Comparison of ENCODE assay signal across 11 cellular contexts in genomic region chr6:135424385-135424784, GRCh38.
A peak's percentile ranks its signal among the peaks of the same experiment; 100 is the strongest.
DNase-seq lines count a peak whose midpoint lies in the region; ATAC-seq, FAIRE-seq and TF ChIP-seq lines count a peak whose summit lies in the region.
"Had no signal": no experiment of that assay in that cellular context is flagged by ENCODE, and none has a peak within 500 bp of the region (broad histone marks: within the 10 kb centered on the region; RNA-seq: fewer than 3 reads in every experiment).

No MANE protein-coding gene starts in this region.

- TF ChIP-seq CTCF in DND-41 (IDR thresholded peaks at IDR 0.05; ENCODE audit: borderline replicate concordance, extremely low read depth, low read length, poor library complexity, severe bottlenecking) (no peak), GM12878 (IDR thresholded peaks at IDR 0.05 in 2 of 3, conservative IDR thresholded peaks at IDR 0.05 in 1 of 3; ENCODE audit: control insufficient read depth in 2 of 3, extremely low read depth in 1 of 3, insufficient read depth in 1 of 3, low read depth in 3 of 3, low read length in 3 of 3) (no peak), right atrium auricular region (IDR thresholded peaks at IDR 0.05) (no peak)

- no peak for DNase-seq in DND-41
- no peak for DNase-seq in GM12892 (ENCODE audit: insufficient read length)
- DNase-seq in GM12878 (ENCODE audit: low read depth, low spot score): no peak
- DNase-seq in right atrium auricular region (ENCODE audit: low spot score): no peak
- no peak for DNase-seq in MG63
- DNase-seq: NCI-H1436 treated with DMSO at 0.1 percent for 48 hours, NCI-H2029 treated with DMSO at 0.1 percent for 48 hours had no signal

- peak; percentile 77 for FAIRE-seq in GM12892 (lab: Jason Lieb, UNC)
- FAIRE-seq in GM12878 (lab: Jason Lieb, UNC): no peak

- TF ChIP-seq EP300 in GM12878 (IDR thresholded peaks at IDR 0.05; ENCODE audit: borderline replicate concordance in 1 of 2, control insufficient read depth in 1 of 2, low read depth in 2 of 2, low read length in 2 of 2): no peak

- CTCF ChIA-PET in GM12878 (lab: Yijun Ruan, JAX): interaction anchor here (0.6 to 7.2 kb wide), 24 partner anchors 10 to 1315 kb away, joined by 3 to 95 read pairs (median 5); no protein-coding TSS in a partner anchor

- H3K27ac ChIP-seq in DND-41 (ENCODE audit: low read length) (peak overlapping the region; percentile 56), GM12878 (ENCODE audit: control insufficient read depth, insufficient read depth) (no peak overlapping the region), right atrium auricular region (no peak overlapping the region)
- H3K27ac ChIP-seq: RWPE1 had no signal

- no TSS peak for BruUV-seq in GM12878 (replicated peaks; lab: Mats Ljungman, UMichigan)

- H3K4me3 ChIP-seq in DND-41 (ENCODE audit: low read depth in 1 of 2, low read length in 2 of 2) (no peak overlapping the region), GM12878 (no peak overlapping the region), right atrium auricular region (no peak overlapping the region), MG63 (no peak overlapping the region)

- TF ChIP-seq RAD21 in GM12878 (IDR thresholded peaks at IDR 0.05; ENCODE audit: insufficient read depth, low read depth, low read length): no peak

- H4K20me1 ChIP-seq in DND-41 (ENCODE audit: insufficient read depth, low read length) (no peaks in the 10 kb centered on the region), GM12878 (ENCODE audit: control insufficient read depth, insufficient read depth) (no peaks in the 10 kb centered on the region)

- ATAC-seq in DND-41 (ENCODE audit: insufficient read depth, low read depth): no peak
- ATAC-seq in HG02885 (IDR thresholded peaks at IDR 0.05; ENCODE audit: poor library complexity, unreplicated experiment): peak; percentile 50
- no peak for ATAC-seq in GM12878
- no peak for ATAC-seq in HG02798 (IDR thresholded peaks at IDR 0.05; ENCODE audit: poor library complexity, unreplicated experiment)
- no peak for ATAC-seq in activated CD4-positive, CD25-positive, alpha-beta regulatory T cell treated with anti-CD3 and anti-CD28 coated beads, Interleukin-2, amount 50 U/mL, for 24 hours

- H3K36me3 ChIP-seq in DND-41 (ENCODE audit: insufficient read depth, low read length): no peaks in the 10 kb centered on the region
- H3K36me3 ChIP-seq in GM12878 (ENCODE audit: control insufficient read depth in 2 of 2, insufficient read depth in 2 of 2, low read length in 1 of 2): no peaks in the 10 kb centered on the region
- no peaks in the 10 kb centered on the region for H3K36me3 ChIP-seq in right atrium auricular region
- peaks cover 13% of the 10 kb centered on the region for H3K36me3 ChIP-seq in MG63

- H3K27me3 ChIP-seq in DND-41 (ENCODE audit: insufficient read depth, low read length, poor library complexity): no peaks in the 10 kb centered on the region
- no peaks in the 10 kb centered on the region for H3K27me3 ChIP-seq in GM12878 (replicated peaks in 1 of 2; ENCODE audit: control insufficient read depth in 2 of 2, insufficient read depth in 2 of 2, low read length in 1 of 2)
- H3K27me3 ChIP-seq in right atrium auricular region: no peaks in the 10 kb centered on the region
- no peaks in the 10 kb centered on the region for H3K27me3 ChIP-seq in MG63

- 19% methylated on average over 1 of the region's 1 CpG for WGBS in GM12878 (ENCODE audit: insufficient coverage, insufficient replicate concordance, low lambda C conversion rate, missing lambda C conversion rate)

- H3K4me1 ChIP-seq in DND-41 (ENCODE audit: insufficient read depth, low read length) (peaks cover 46% of the 10 kb centered on the region), GM12878 (ENCODE audit: control insufficient read depth, insufficient read depth, low read length) (peaks cover 4% of the 10 kb centered on the region; the same call in 1 of the 2 replicates), right atrium auricular region (no peaks in the 10 kb centered on the region)

- RAD21 ChIA-PET in GM12878 (lab: Charles Lee; ENCODE audit: unreplicated experiment): interaction anchor here (0.6 to 4.3 kb wide), 10 partner anchors 10 to 436 kb away, joined by 3 to 41 read pairs (median 4); no protein-coding TSS in a partner anchor

- no peak overlapping the region for H3K4me2 ChIP-seq in DND-41 (ENCODE audit: insufficient read depth, low read length)
- no peak overlapping the region for H3K4me2 ChIP-seq in GM12878 (ENCODE audit: control insufficient read depth, insufficient read depth)

- POLR2A ChIA-PET in GM12878 (lab: Charles Lee): no interaction called here

- in situ Hi-C loops in GM12878 (cut with MboI): loop anchor here (25.0 kb wide), 1 partner anchor 187 kb away; no protein-coding TSS in a partner anchor

- SMC1A ChIA-PET in GM12878 (lab: Charles Lee; ENCODE audit: uncharacterized antibody, unreplicated experiment): interaction anchor here (0.7 to 5.0 kb wide), 21 partner anchors 8 to 1125 kb away, joined by 3 to 53 read pairs (median 4); partner anchors contain the start of gene HBS1L

- no peak overlapping the region; the same call in 1 of the 2 replicates for H3K9ac ChIP-seq in DND-41 (ENCODE audit: low read depth, low read length)
- no peak overlapping the region for H3K9ac ChIP-seq in GM12878 (ENCODE audit: control insufficient read depth, insufficient read depth, low read length)

- intact Hi-C loops in GM12878 (cut with micrococcal nuclease; ENCODE audit: unreplicated experiment): loop anchor here (5.0 kb wide), 1 partner anchor 197 kb away; no protein-coding TSS in a partner anchor

- no peaks in the 10 kb centered on the region for H3K79me2 ChIP-seq in DND-41 (ENCODE audit: insufficient read depth, low read length)
- no peaks in the 10 kb centered on the region for H3K79me2 ChIP-seq in GM12878 (ENCODE audit: control insufficient read depth, insufficient read depth, low read length)

- no peak overlapping the region for H2AFZ ChIP-seq in DND-41 (ENCODE audit: low read depth, low read length)
- H2AFZ ChIP-seq in GM12878 (ENCODE audit: control insufficient read depth, low read depth, low read length): no peak overlapping the region

- no peaks in the 10 kb centered on the region for H3K9me3 ChIP-seq in DND-41 (ENCODE audit: insufficient read depth, low read length, severe bottlenecking)
- no peaks in the 10 kb centered on the region for H3K9me3 ChIP-seq in GM12878 (replicated peaks; ENCODE audit: control insufficient read depth, insufficient read depth, low read length)
- H3K9me3 ChIP-seq in right atrium auricular region: no peaks in the 10 kb centered on the region
- H3K9me3 ChIP-seq in MG63: no peaks in the 10 kb centered on the region

- TF ChIP-seq POLR2A in GM12892 (IDR thresholded peaks at IDR 0.05; ENCODE audit: low read depth, low read length): no peak
- TF ChIP-seq POLR2A in GM12878 (IDR thresholded peaks at IDR 0.05; ENCODE audit: low read depth, low read length): no peak

TF ChIP-seq in GM12878, 131 proteins besides CTCF, POLR2A, EP300 and RAD21:
- TF ChIP-seq FOXM1 (IDR thresholded peaks at IDR 0.05; ENCODE audit: low read depth, low read length) (0 out of 2 replicates have a peak, but pooled peaks have one; percentile 30), JUNB (IDR thresholded peaks at IDR 0.05) (peak; percentile 56), RUNX3 (IDR thresholded peaks at IDR 0.05; ENCODE audit: low read length) (peak; percentile 82), RELA (IDR thresholded peaks at IDR 0.05; ENCODE audit: borderline replicate concordance, partially characterized antibody) (no peak)
- TF ChIP-seq, protein P1, sequence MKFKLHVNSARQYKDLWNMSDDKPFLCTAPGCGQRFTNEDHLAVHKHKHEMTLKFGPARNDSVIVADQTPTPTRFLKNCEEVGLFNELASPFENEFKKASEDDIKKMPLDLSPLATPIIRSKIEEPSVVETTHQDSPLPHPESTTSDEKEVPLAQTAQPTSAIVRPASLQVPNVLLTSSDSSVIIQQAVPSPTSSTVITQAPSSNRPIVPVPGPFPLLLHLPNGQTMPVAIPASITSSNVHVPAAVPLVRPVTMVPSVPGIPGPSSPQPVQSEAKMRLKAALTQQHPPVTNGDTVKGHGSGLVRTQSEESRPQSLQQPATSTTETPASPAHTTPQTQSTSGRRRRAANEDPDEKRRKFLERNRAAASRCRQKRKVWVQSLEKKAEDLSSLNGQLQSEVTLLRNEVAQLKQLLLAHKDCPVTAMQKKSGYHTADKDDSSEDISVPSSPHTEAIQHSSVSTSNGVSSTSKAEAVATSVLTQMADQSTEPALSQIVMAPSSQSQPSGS (IDR thresholded peaks at IDR 0.05; ENCODE audit: low read length): peak; percentile 32; the same call in 1 of the 2 replicates
